8 cellular contexts compared by ENCODE assay signal in the genomic region with DNA sequence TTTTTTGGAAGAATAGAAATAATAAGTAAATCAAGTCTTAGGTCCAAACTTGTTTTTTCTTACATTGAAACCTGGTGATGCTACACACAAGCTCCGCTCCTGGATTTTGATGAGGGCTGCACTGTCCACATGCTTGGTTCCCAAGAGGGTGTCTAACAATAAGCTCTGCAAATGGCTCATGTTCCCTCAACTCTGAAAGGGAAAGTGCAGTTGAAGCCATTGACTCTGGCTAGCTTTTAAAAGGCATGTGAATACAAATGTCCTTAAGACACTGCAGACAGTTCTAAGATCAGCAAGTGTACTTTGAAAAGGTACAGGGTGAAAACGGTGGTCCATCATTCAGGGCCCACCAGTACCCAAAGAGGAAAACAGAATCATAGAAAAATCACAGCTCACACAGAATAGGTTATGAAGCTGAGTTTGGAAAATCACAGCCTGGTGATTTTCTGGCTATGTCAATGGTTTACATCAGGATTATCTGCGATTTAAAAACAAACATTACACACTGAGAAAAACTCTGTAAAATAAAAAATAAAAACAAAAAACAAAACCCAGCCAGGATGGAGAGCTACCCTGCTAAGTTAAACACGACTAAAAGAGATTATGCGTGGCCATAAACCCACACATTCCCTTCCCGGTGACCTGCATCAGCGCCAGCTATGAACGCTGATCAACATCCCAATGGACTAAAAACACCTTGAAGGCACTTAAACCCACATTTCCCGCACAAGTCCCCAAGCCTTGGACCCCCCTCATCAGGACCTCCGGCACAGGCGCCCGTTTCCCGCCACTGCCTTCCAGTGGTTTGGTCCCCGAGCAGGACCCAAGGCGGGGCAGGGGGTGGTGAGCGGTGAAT. TPM values are rescaled to one million over a fixed set of nuclear protein-coding genes. Genes with fewer than 3 reads are reported as not detected.
DNase-seq lines count a peak whose midpoint lies in the region; ATAC-seq and TF ChIP-seq lines count a peak whose summit lies in the region.

No MANE protein-coding gene starts in this region.

- peak overlapping the region; percentile 56 for H4K5ac ChIP-seq in IMR-90 (ENCODE audit: low read depth, low read length)

- no peak overlapping the region for H2AK5ac ChIP-seq in IMR-90 (ENCODE audit: low read depth, low read length)

- H3K27ac Mint-ChIP-seq in CD14-positive monocyte: peak overlapping the region in 2 of 7 donors; percentile 45 to 60

- H3K27me3 ChIP-seq in IMR-90 (ENCODE audit: control insufficient read depth, insufficient read depth, low read length): no peaks in the 10 kb centered on the region
- H3K27me3 ChIP-seq in right lobe of liver: no peaks in the 10 kb centered on the region
- H3K27me3 ChIP-seq in tibial nerve: no peaks in the 10 kb centered on the region

- H3K14ac ChIP-seq in IMR-90 (replicated peaks; ENCODE audit: low read depth, low read length): peak overlapping the region; percentile 87

- H3K36me3 ChIP-seq in IMR-90 (ENCODE audit: control insufficient read depth, insufficient read depth, low read length) (no peaks in the 10 kb centered on the region), right lobe of liver (no peaks in the 10 kb centered on the region), tibial nerve (peaks cover 0 to 2% (median 0%) of the 10 kb centered on the region in 3 donors)

- H3K9me1 ChIP-seq in IMR-90 (ENCODE audit: insufficient read depth, low read length): peaks cover 6% of the 10 kb centered on the region

- peak overlapping the region; percentile 83 for H3K9ac ChIP-seq in IMR-90 (ENCODE audit: low read depth, low read length)

- DNase-seq in CD14-positive monocyte (ENCODE audit: low spot score): no peak
- peak; percentile 3 for DNase-seq in IMR-90
- peak; percentile 16 for DNase-seq in astrocyte of the spinal cord (ENCODE audit: low read depth, low spot score)
- DNase-seq in right lobe of liver: no peak
- no peak for DNase-seq in tibial nerve (ENCODE audit: low spot score in 2 of 2)
- no peak for DNase-seq in stimulated activated CD4-positive, alpha-beta T cell treated with anti-CD3 and anti-CD28 coated beads, Interleukin-4, amount 100 ng/mL, for 24 hours
- no peak for DNase-seq in AG08395 (ENCODE audit: low spot score)

- BruUV-seq in IMR-90 (replicated peaks; lab: Mats Ljungman, UMichigan): no TSS peak

- POLR2A ChIA-PET in IMR-90 (lab: Charles Lee; ENCODE audit: unreplicated experiment): interaction anchor here (0.7 to 1.5 kb wide), 2 partner anchors 11 to 39 kb away, joined by 3 to 7 read pairs; no protein-coding TSS in a partner anchor

- H3K9me3 ChIP-seq in IMR-90 (ENCODE audit: control insufficient read depth, insufficient read depth, low read length) (no peaks in the 10 kb centered on the region), right lobe of liver (no peaks in the 10 kb centered on the region), tibial nerve (no peaks in the 10 kb centered on the region)

- no peak overlapping the region for H2BK20ac ChIP-seq in IMR-90 (ENCODE audit: low read depth, low read length)

- H3K27ac ChIP-seq in IMR-90 (ENCODE audit: insufficient read depth, low read length) (peak overlapping the region; percentile 63), right lobe of liver (peak overlapping the region; percentile 65 to 72 (median 68)), tibial nerve (peak overlapping the region; percentile 80 to 97 (median 94))

- CTCF ChIA-PET in IMR-90 (lab: Yijun Ruan, JAX): interaction anchor here (0.5 to 1.3 kb wide), 3 partner anchors 38 to 762 kb away, joined by 3 to 4 read pairs (median 3); partner anchors contain the start of gene TP53I3

- H3K23ac ChIP-seq in IMR-90 (ENCODE audit: low read depth, low read length): peak overlapping the region; percentile 66; the same call in 1 of the 2 replicates

- H2AK9ac ChIP-seq in IMR-90 (replicated peaks; ENCODE audit: low read depth, low read length, poor library complexity): peak overlapping the region; percentile 63

- no peak for TF ChIP-seq RAD21 in IMR-90 (IDR thresholded peaks at IDR 0.05; ENCODE audit: low read length)

- 0 out of 2 replicates have a peak overlapping the region, but pooled peaks have one; percentile 19 for H3K18ac ChIP-seq in IMR-90 (ENCODE audit: low read depth, low read length)

- H4K8ac ChIP-seq in IMR-90 (ENCODE audit: low read depth in 2 of 2, low read length in 2 of 2): peak overlapping the region; percentile 89 to 90

- peak overlapping the region; percentile 26 for H4K91ac ChIP-seq in IMR-90 (ENCODE audit: insufficient read depth, low read depth, low read length)

- no peak for TF ChIP-seq POLR2A in IMR-90 (IDR thresholded peaks at IDR 0.05; ENCODE audit: low read depth, low read length)
- no peak for TF ChIP-seq POLR2A in right lobe of liver (IDR thresholded peaks at IDR 0.05)
- TF ChIP-seq POLR2A in tibial nerve (IDR thresholded peaks at IDR 0.05): no peak

- H3K4me3 ChIP-seq in IMR-90 (ENCODE audit: insufficient read depth, low read depth, low read length) (peak overlapping the region; percentile 84), astrocyte of the spinal cord (ENCODE audit: low read depth, low read length) (peak overlapping the region; percentile 81), right lobe of liver (peak overlapping the region; percentile 53 to 74 (median 73)), tibial nerve (peak overlapping the region; percentile 53 to 79 (median 64))

- TF ChIP-seq EP300 in tibial nerve (IDR thresholded peaks at IDR 0.05): no peak

- TF ChIP-seq CTCF in CD14-positive monocyte (IDR thresholded peaks at IDR 0.05) (no peak), IMR-90 (conservative IDR thresholded peaks at IDR 0.05; ENCODE audit: low read depth, low read length) (no peak), astrocyte of the spinal cord (IDR thresholded peaks at IDR 0.05; ENCODE audit: low read depth, low read length) (no peak), right lobe of liver (IDR thresholded peaks at IDR 0.05) (no peak), tibial nerve (IDR thresholded peaks at IDR 0.05) (no peak)

- peak overlapping the region; percentile 100 for H2AFZ ChIP-seq in IMR-90 (replicated peaks; ENCODE audit: low read length, poor library complexity)

- ATAC-seq in IMR-90 (ENCODE audit: low read depth) (no peak), right lobe of liver (peak in 1 of 4 donors; percentile 3), HG03521 (IDR thresholded peaks at IDR 0.05; ENCODE audit: unreplicated experiment) (no peak)

- 11% methylated on average over 5 of the region's 16 CpGs; no CpG with 5 or more reads in 1 of the 2 experiments for WGBS in IMR-90 (ENCODE audit: extremely low coverage in 2 of 2, insufficient read length in 1 of 2), 2 experiments
- 10% methylated on average over 15 of the region's 16 CpGs for WGBS in right lobe of liver (ENCODE audit: insufficient coverage, low coverage, low lambda C conversion rate, missing lambda C conversion rate)
- 7 to 8% methylated on average over 13 to 14 of the region's 16 CpGs for WGBS in tibial nerve, 2 donors

- peaks cover 0 to 3% (median 0%) of the 10 kb centered on the region in 3 donors for H3K27me3 Mint-ChIP-seq in CD14-positive monocyte (ENCODE audit: low read depth in 3 of 3)

- dilution Hi-C loops in IMR-90 (cut with HindIII; ENCODE audit: low sequenced_read_pairs, unreplicated experiment): no loop called here

- intact Hi-C loops in CD14-positive monocyte (cut with micrococcal nuclease) (no loop called here), IMR-90 (cut with micrococcal nuclease) (no loop called here), right lobe of liver (cut with DNase I) (no loop called here)

- H3K56ac ChIP-seq in IMR-90 (ENCODE audit: extremely low read depth, insufficient read depth, low read length): peak overlapping the region; percentile 81

- H3K4me3 Mint-ChIP-seq in CD14-positive monocyte: peak overlapping the region; percentile 78 to 85

- peaks cover 15% of the 10 kb centered on the region for H3K4me1 Mint-ChIP-seq in CD14-positive monocyte

- no peaks in the 10 kb centered on the region for H3K9me3 Mint-ChIP-seq in CD14-positive monocyte

- H2BK120ac ChIP-seq in IMR-90 (ENCODE audit: low read depth, low read length): 0 out of 2 replicates have a peak overlapping the region, but pooled peaks have one; percentile 16

- no peaks in the 10 kb centered on the region for H4K20me1 ChIP-seq in IMR-90 (ENCODE audit: insufficient read depth, low read length)

- H2BK15ac ChIP-seq in IMR-90 (ENCODE audit: low read depth, low read length): no peak overlapping the region; the same call in 2 of the 3 replicates

- H3K4ac ChIP-seq in IMR-90 (ENCODE audit: low read depth, low read length): peak overlapping the region; percentile 90

- in situ Hi-C loops in IMR-90 (cut with MboI; ENCODE audit: low sequenced_read_pairs): no loop called here
- in situ Hi-C loops in astrocyte of the spinal cord (cut with HindIII; ENCODE audit: low sequenced_read_pairs): no loop called here

- peak overlapping the region; percentile 44 for H2BK5ac ChIP-seq in IMR-90 (ENCODE audit: low read depth, low read length, poor library complexity, severe bottlenecking)

- H3K36me3 Mint-ChIP-seq in CD14-positive monocyte: peaks cover 3% of the 10 kb centered on the region in 2 donors

- H3K79me1 ChIP-seq in IMR-90 (ENCODE audit: low read depth in 1 of 2, low read length in 2 of 2): peaks cover 20 to 24% of the 10 kb centered on the region in 2 experiments

- H3K4me2 ChIP-seq in IMR-90 (ENCODE audit: low read depth, low read length): peak overlapping the region; percentile 88

- H3K4me1 ChIP-seq in IMR-90 (ENCODE audit: control insufficient read depth, insufficient read depth, low read length): no peaks in the 10 kb centered on the region
- H3K4me1 ChIP-seq in right lobe of liver: no peaks in the 10 kb centered on the region
- peaks cover 0 to 39% (median 11%) of the 10 kb centered on the region in 4 donors for H3K4me1 ChIP-seq in tibial nerve

RNA-seq across cellular contexts. Expression of gene PFN4, which starts 0.6 kb away (rescaled TPM):
- polyA plus RNA-seq in CD14-positive monocyte (not detected), IMR-90 (2012; rRNA removed) (0.27 and 0.48 TPM in 2 replicates)
- total RNA-seq in IMR-90 (2012; rRNA removed) (0.28 and 0.36 TPM in 2 replicates), right lobe of liver (under 1 TPM in 4 of 6 experiments, not detected in 2; 0.22 to 0.66 (median 0.30) TPM), tibial nerve (1 to 10 TPM in 2 of 4 donors, under 1 TPM in 1, not detected in 1; 0.39 to 5.7 (median 1.7) TPM)
- polyA plus RNA-seq in IMR-90 (2012; cell fraction: cytosol; rRNA removed): 0.17 and 0.41 TPM in 2 replicates
- 0.23 and 0.75 TPM in 2 replicates for polyA plus RNA-seq in IMR-90 (2012; cell fraction: nucleus; rRNA removed; ENCODE audit: low replicate concordance)

RNA-seq across cellular contexts. Expression of gene FAM228B, which starts 0.7 kb away (rescaled TPM):
- polyA plus RNA-seq in CD14-positive monocyte (1 to 10 TPM; 6.5 to 7.5 TPM), IMR-90 (2012; rRNA removed) (2.3 and 2.9 TPM in 2 replicates)
- total RNA-seq in IMR-90 (2012; rRNA removed) (2.0 and 2.2 TPM in 2 replicates), right lobe of liver (1 to 10 TPM; 2.8 to 4.6 (median 3.7) TPM), tibial nerve (10 to 100 TPM; 37.7 to 68.6 (median 46.6) TPM)
- 0.46 and 1.00 TPM in 2 replicates for polyA plus RNA-seq in IMR-90 (2012; cell fraction: cytosol; rRNA removed)
- polyA plus RNA-seq in IMR-90 (2012; cell fraction: nucleus; rRNA removed; ENCODE audit: low replicate concordance): 2.9 and 9.5 TPM in 2 replicates

RNA-seq across cellular contexts. Expression of gene TP53I3, which starts 38.0 kb away (rescaled TPM):
- polyA plus RNA-seq in CD14-positive monocyte (10 to 100 TPM; 24.5 to 41.7 TPM), IMR-90 (2012; rRNA removed) (41.8 and 42.2 TPM in 2 replicates)
- total RNA-seq in IMR-90 (2012; rRNA removed) (25.5 and 26.9 TPM in 2 replicates), right lobe of liver (10 to 100 TPM in 3 of 6 experiments, 1 to 10 TPM in 3; 5.2 to 20.4 (median 9.6) TPM), tibial nerve (100 to 1,000 TPM in 3 of 4 donors, 10 to 100 TPM in 1; 21.0 to 134 (median 114) TPM)
- polyA plus RNA-seq in IMR-90 (2012; cell fraction: cytosol; rRNA removed): 19.4 and 32.9 TPM in 2 replicates
- 88.1 and 140 TPM in 2 replicates for polyA plus RNA-seq in IMR-90 (2012; cell fraction: nucleus; rRNA removed; ENCODE audit: low replicate concordance)

RNA-seq across cellular contexts. Expression of gene SF3B6, which starts 46.5 kb away (rescaled TPM):
- polyA plus RNA-seq in CD14-positive monocyte (100 to 1,000 TPM; 146 to 172 TPM), IMR-90 (2012; rRNA removed) (166 and 191 TPM in 2 replicates)
- total RNA-seq in IMR-90 (2012; rRNA removed) (143 and 224 TPM in 2 replicates), right lobe of liver (10 to 100 TPM; 32.7 to 70.8 (median 40.3) TPM), tibial nerve (10 to 100 TPM; 73.7 to 93.1 (median 81.5) TPM)
- polyA plus RNA-seq in IMR-90 (2012; cell fraction: cytosol; rRNA removed): 58.0 and 130 TPM in 2 replicates
- 14.1 and 76.2 TPM in 2 replicates for polyA plus RNA-seq in IMR-90 (2012; cell fraction: nucleus; rRNA removed; ENCODE audit: low replicate concordance)

RNA-seq across cellular contexts. Expression of gene FAM228A, which starts 52.3 kb away (rescaled TPM):
- polyA plus RNA-seq in CD14-positive monocyte (under 1 TPM in 1 of 2 donors, not detected in 1; 0.09 TPM), IMR-90 (2012; rRNA removed) (0.07 TPM in 1 of 2 replicates, not detected in the other)
- total RNA-seq in IMR-90 (2012; rRNA removed) (not detected in 2 replicates), right lobe of liver (under 1 TPM in 3 of 6 experiments, not detected in 3; 0.12 to 0.22 (median 0.18) TPM), tibial nerve (1 to 10 TPM in 3 of 4 donors, under 1 TPM in 1; 0.90 to 5.0 (median 3.3) TPM)
- 0.02 and 0.03 TPM in 2 replicates for polyA plus RNA-seq in IMR-90 (2012; cell fraction: cytosol; rRNA removed)
- 0.05 and 0.07 TPM in 2 replicates for polyA plus RNA-seq in IMR-90 (2012; cell fraction: nucleus; rRNA removed; ENCODE audit: low replicate concordance)

Comparison
In these comparisons a context has a peak if more than half of its experiments do, and no peak if none do; other contexts are left out.
1. DNase-seq: peak in IMR-90 (single experiment) and astrocyte of the spinal cord (single experiment); none in CD14-positive monocyte (single experiment), right lobe of liver (0 of 3), tibial nerve (0 of 2), stimulated activated CD4-positive, alpha-beta T cell treated with anti-CD3 and anti-CD28 coated beads, Interleukin-4, amount 100 ng/mL, for 24 hours (single experiment) and AG08395 (single experiment).
2. RNA of gene FAM228B, which starts 0.7 kb away (total RNA-seq): 37.7 to 68.6 TPM in tibial nerve; 2.8 to 4.6 TPM in right lobe of liver and 2.0 to 2.2 TPM in IMR-90; every median in the first group is over 4 times any median in the second.
3. Peak in every context shown above with its lines, with median percentiles within 50 percentile points of each other: H3K27ac ChIP-seq and H3K4me3 ChIP-seq.